Comparison of ENCODE assay signal across 8 cellular contexts in genomic region chr19:10928563-10929401, GRCh38. TPM values are rescaled to one million over a fixed set of nuclear protein-coding genes. Genes with fewer than 3 reads are reported as not detected.
A peak's percentile ranks its signal among the peaks of the same experiment; 100 is the strongest.
DNase-seq lines count a peak whose midpoint lies in the region; ATAC-seq, FAIRE-seq and TF ChIP-seq lines count a peak whose summit lies in the region.

TSS of gene TIMM29 (plus strand) at chr19:10928811. CDS start at chr19:10928823, 12 bp downstream.
TSS of gene YIPF2 (minus strand) at chr19:10928639. CDS start at chr19:10928410, 229 bp downstream.

- DNase-seq in AG08395 (ENCODE audit: low spot score), result peak; percentile 99
- peak; percentile 96 for DNase-seq in NCI-H446 treated with DMSO at 0.1 percent for 48 hours (lab: John Stamatoyannopoulos, UW)
- DNase-seq in activated CD4-positive, CD25-positive, alpha-beta regulatory T cell treated with anti-CD3 and anti-CD28 coated beads, Interleukin-2, amount 50 U/mL, for 72 hours, result peak; percentile 90
- peak; percentile 86 to 91 for DNase-seq in cerebellar nuclear complex (lab: John Stamatoyannopoulos, UW)
- peak; percentile 96 for DNase-seq in keratinocyte (ENCODE audit: low read depth, low spot score)
- peak; percentile 82 to 90 for DNase-seq in stimulated activated CD4-positive, alpha-beta T cell treated with anti-CD3 and anti-CD28 coated beads, Interleukin-15, amount 100 ng/mL, for 1 hour (ENCODE audit: low read depth in 1 of 2, low spot score in 1 of 2)

- peaks cover 5% of the 10 kb centered on the region for H4K20me1 ChIP-seq in keratinocyte (ENCODE audit: control insufficient read depth, extremely low read depth, insufficient read depth, low read length)

- H3K9me1 ChIP-seq in keratinocyte (ENCODE audit: control insufficient read depth, extremely low read depth, insufficient read depth, low read length), result no peaks in the 10 kb centered on the region

- peak; percentile 76 for ATAC-seq in HG03342 (IDR thresholded peaks at IDR 0.05; ENCODE audit: unreplicated experiment)

- no peaks in the 10 kb centered on the region for H3K27me3 ChIP-seq in keratinocyte (ENCODE audit: control insufficient read depth, extremely low read depth, insufficient read depth, low read length)

- H3K9me3 ChIP-seq in keratinocyte (ENCODE audit: control insufficient read depth, low read depth, low read length), result no peaks in the 10 kb centered on the region

- H3K4me1 ChIP-seq in keratinocyte (ENCODE audit: control insufficient read depth, extremely low read depth, insufficient read depth, low read length), result peaks cover 17% of the 10 kb centered on the region

- peaks cover 43% of the 10 kb centered on the region for H3K79me2 ChIP-seq in keratinocyte (ENCODE audit: control insufficient read depth, insufficient read depth, low read length)

- peak within 1 kb of the TSS; percentile 92 to 97 (median 94) for H3K4me3 ChIP-seq in keratinocyte (ENCODE audit: control insufficient read depth in 2 of 3, extremely low read depth in 1 of 3, insufficient read depth in 2 of 3, low read depth in 1 of 3, low read length in 3 of 3)

- peaks cover 12 to 14% of the 10 kb centered on the region in 2 experiments for H3K36me3 ChIP-seq in keratinocyte (ENCODE audit: control insufficient read depth in 2 of 2, extremely low read depth in 1 of 2, insufficient read depth in 2 of 2, low read length in 2 of 2)

- peak; percentile 51 for FAIRE-seq in keratinocyte (lab: Jason Lieb, UNC)

- H3K9ac ChIP-seq in keratinocyte (ENCODE audit: control insufficient read depth, extremely low read depth, insufficient read depth, low read length), result peak within 1 kb of the TSS; percentile 86

- in situ Hi-C loops in GM18951 (cut with MboI; ENCODE audit: low sequenced_read_pairs, unreplicated experiment), result no loop called here

- dilution Hi-C loops in keratinocyte (cut with MboI; ENCODE audit: extremely low pct_ligation_motif_present, low sequenced_read_pairs), result no loop called here

- TF ChIP-seq POLR2A in GM18951 (IDR thresholded peaks at IDR 0.05; ENCODE audit: extremely low read depth, insufficient read depth, insufficient read length), result peak; percentile 80

- H3K4me2 ChIP-seq in keratinocyte (ENCODE audit: control insufficient read depth, extremely low read depth, insufficient read depth, low read depth, low read length), result peak within 1 kb of the TSS; percentile 98

- H3K27ac ChIP-seq in keratinocyte (ENCODE audit: control insufficient read depth, insufficient read depth, low read length), result peak within 1 kb of the TSS; percentile 58

- H2AFZ ChIP-seq in keratinocyte (ENCODE audit: control insufficient read depth, low read length), result peak within 1 kb of the TSS; percentile 68

- TF ChIP-seq CTCF in keratinocyte (optimal IDR thresholded peaks at IDR 0.05 in 1 of 3, IDR thresholded peaks at IDR 0.05 in 1 of 3, conservative IDR thresholded peaks at IDR 0.05 in 1 of 3; ENCODE audit: extremely low read depth in 1 of 3, insufficient read depth in 2 of 3, low read length in 3 of 3), result no peak

RNA-seq across cellular contexts. Expression of gene TIMM29, which starts in this region (rescaled TPM):
- 6.1 to 10.3 TPM (median 8.4 TPM) in 3 replicates for polyA plus RNA-seq in keratinocyte
- 6.9 TPM for polyA plus RNA-seq in keratinocyte (2011; ENCODE audit: low read depth)
- polyA plus RNA-seq in keratinocyte (2011; cell fraction: cytosol; rRNA removed), result 6.8 and 7.6 TPM in 2 replicates
- polyA plus RNA-seq in keratinocyte (2011; cell fraction: nucleus; rRNA removed), result 7.0 and 8.8 TPM in 2 replicates
- 12.4 and 14.4 TPM in 2 replicates for polyA plus RNA-seq in keratinocyte (2012; ENCODE audit: low replicate concordance)
- polyA minus RNA-seq in keratinocyte, result 2.3 to 5.0 TPM (median 3.9 TPM) in 3 replicates
- polyA minus RNA-seq in keratinocyte (2011; cell fraction: cytosol; rRNA and poly(A)+ RNA removed), result 8.8 TPM
- polyA minus RNA-seq in keratinocyte (2011; cell fraction: nucleus; rRNA and poly(A)+ RNA removed), result 6.5 and 7.4 TPM in 2 replicates

RNA-seq across cellular contexts. Expression of gene YIPF2, which starts in this region (rescaled TPM):
- polyA plus RNA-seq in keratinocyte, result 26.9 to 59.6 TPM (median 40.2 TPM) in 3 replicates
- 17.7 TPM for polyA plus RNA-seq in keratinocyte (2011; ENCODE audit: low read depth)
- polyA plus RNA-seq in keratinocyte (2011; cell fraction: cytosol; rRNA removed), result 28.1 and 62.8 TPM in 2 replicates
- 55.2 and 72.1 TPM in 2 replicates for polyA plus RNA-seq in keratinocyte (2011; cell fraction: nucleus; rRNA removed)
- polyA plus RNA-seq in keratinocyte (2012; ENCODE audit: low replicate concordance), result 46.5 and 50.7 TPM in 2 replicates
- polyA minus RNA-seq in keratinocyte, result 38.8 to 74.3 TPM (median 68.0 TPM) in 3 replicates
- 124 TPM for polyA minus RNA-seq in keratinocyte (2011; cell fraction: cytosol; rRNA and poly(A)+ RNA removed)
- polyA minus RNA-seq in keratinocyte (2011; cell fraction: nucleus; rRNA and poly(A)+ RNA removed), result 27.0 and 32.7 TPM in 2 replicates

Comparison
In these comparisons a context has a peak if more than half of its experiments do, and no peak if none do; other contexts are left out.
1. Peak in every context shown above with its lines: DNase-seq, ATAC-seq, H3K4me3 ChIP-seq and H3K27ac ChIP-seq.